ENCODE assay signal across 22 cellular contexts in genomic region chr2:237353207-237353606, GRCh38.
A peak's percentile ranks its signal among the peaks of the same experiment; 100 is the strongest.
DNase-seq lines count a peak whose midpoint lies in the region; ATAC-seq and TF ChIP-seq lines count a peak whose summit lies in the region.
"Had no signal": no experiment of that assay in that cellular context is flagged by ENCODE, and none has a peak within 500 bp of the region (broad histone marks: within the 10 kb centered on the region; RNA-seq: fewer than 3 reads in every experiment).

No MANE protein-coding gene starts in this region.

- TF ChIP-seq CTCF in stomach (IDR thresholded peaks at IDR 0.05), result no peak
- no peak for TF ChIP-seq CTCF in heart left ventricle (IDR thresholded peaks at IDR 0.05)

- H3K27me3 ChIP-seq in H7 (ENCODE audit: control insufficient read depth, insufficient read depth, low read length) (no peaks in the 10 kb centered on the region), stomach (peaks cover 0 to 43% (median 4%) of the 10 kb centered on the region in 3 donors), heart left ventricle (peaks cover 0 to 5% (median 0%) of the 10 kb centered on the region in 9 donors)
- H3K27me3 ChIP-seq: right atrium auricular region, SJSA1 had no signal

- no peak overlapping the region for H3K4me3 ChIP-seq in H7 (ENCODE audit: insufficient read depth, low read depth, low read length)
- no peak overlapping the region for H3K4me3 ChIP-seq in stomach
- no peak overlapping the region for H3K4me3 ChIP-seq in heart left ventricle
- H3K4me3 ChIP-seq: right atrium auricular region, SJSA1, thoracic aorta had no signal

- no peaks in the 10 kb centered on the region; the same call in 1 of the 2 replicates for H3K36me3 ChIP-seq in H7 (replicated peaks; ENCODE audit: control insufficient read depth, insufficient read depth, low read length)
- H3K36me3 ChIP-seq in stomach, result peaks cover 5 to 36% (median 32%) of the 10 kb centered on the region in 4 donors
- peaks cover 0 to 89% (median 0%) of the 10 kb centered on the region in 9 donors for H3K36me3 ChIP-seq in heart left ventricle

- peaks cover 0 to 29% (median 11%) of the 10 kb centered on the region in 4 donors for H3K4me1 ChIP-seq in stomach
- peaks cover 0 to 8% (median 0%) of the 10 kb centered on the region in 12 donors for H3K4me1 ChIP-seq in heart left ventricle
- H3K4me1 ChIP-seq: right atrium auricular region, SJSA1 had no signal

- no peaks in the 10 kb centered on the region for H3K9me3 ChIP-seq in stomach
- no peaks in the 10 kb centered on the region for H3K9me3 ChIP-seq in heart left ventricle
- H3K9me3 ChIP-seq: right atrium auricular region, SJSA1, thoracic aorta had no signal

- no peak for TF ChIP-seq POLR2A in stomach (IDR thresholded peaks at IDR 0.05)
- no peak for TF ChIP-seq POLR2A in heart left ventricle (IDR thresholded peaks at IDR 0.05)

- no peak for TF ChIP-seq EP300 in stomach (IDR thresholded peaks at IDR 0.05)

- H3K27ac ChIP-seq in stomach, result peak overlapping the region in 3 of 5 donors; percentile 3 to 64 (median 35)
- peak overlapping the region in 1 of 12 donors; percentile 71 for H3K27ac ChIP-seq in heart left ventricle
- H3K27ac ChIP-seq: right atrium auricular region, SJSA1, thoracic aorta had no signal

- 41 to 58% (median 50%) methylated on average over 5 of the region's 5 CpGs for WGBS in stomach, 5 donors
- 46 to 65% (median 55%) methylated on average over 5 of the region's 5 CpGs for WGBS in heart left ventricle, 4 donors

- peak; percentile 67 for DNase-seq in H7
- DNase-seq in SW480 (ENCODE audit: low spot score), result peak; percentile 64
- no peak for DNase-seq in left lobe of liver (ENCODE audit: low spot score)
- no peak for DNase-seq in stomach
- no peak for DNase-seq in heart left ventricle
- no peak for DNase-seq in anterior cingulate cortex (lab: John Stamatoyannopoulos, UW)
- no peak for DNase-seq in HUDEP-2 (lab: John Stamatoyannopoulos, UW; ENCODE audit: unreplicated experiment in 76 of 76)
- DNase-seq: CD4-positive, alpha-beta T cell; central memory CD4-positive, alpha-beta T cell; KBM-7; left cardiac atrium; mesendoderm; MM.1S; naive B cell; NCI-H1417 treated with DMSO at 0.1 percent for 48 hours; NCI-H526 treated with DMSO at 0.1 percent for 48 hours; nucleus accumbens; stimulated activated CD4-positive, alpha-beta T cell treated with anti-CD3 and anti-CD28 coated beads, Interleukin-4, amount 100 ng/mL, for 24 hours; stimulated activated naive B cell treated with anti-CD40 and anti-IgM and Interleukin-4, amounts not matched to agents 10 μg/mL and 1 μg/mL and 100 μg/mL, for 72 hours had no signal

- ATAC-seq in left lobe of liver, result peak; percentile 28
- ATAC-seq in heart left ventricle, result no peak
- ATAC-seq: left cardiac atrium; stimulated activated naive B cell treated with anti-CD40 and anti-IgM and Interleukin-4, amounts not matched to agents 10 μg/mL and 1 μg/mL and 100 μg/mL, for 72 hours had no signal

- intact Hi-C loops in stomach (cut with DNase I; ENCODE audit: low total_unique reads), result no loop called here
- intact Hi-C loops in heart left ventricle (cut with DNase I), result no loop called here

Comparison
In these comparisons a context has a peak if more than half of its experiments do, and no peak if none do; other contexts are left out.
1. DNase-seq: peak in H7 (single experiment) and SW480 (single experiment); none in left lobe of liver (single experiment), stomach (single experiment), heart left ventricle (0 of 5), anterior cingulate cortex (0 of 58) and HUDEP-2 (0 of 76).